In genomic region chr1:160431571-160431970, GRCh38 we compare ENCODE assay signal across 17 cellular contexts. TPM values are rescaled to one million over a fixed set of nuclear protein-coding genes. Genes with fewer than 3 reads are reported as not detected.
A peak's percentile ranks its signal among the peaks of the same experiment; 100 is the strongest.
DNase-seq lines count a peak whose midpoint lies in the region; ATAC-seq, FAIRE-seq and TF ChIP-seq lines count a peak whose summit lies in the region.
"Had no signal": no experiment of that assay in that cellular context is flagged by ENCODE, and none has a peak within 500 bp of the region (broad histone marks: within the 10 kb centered on the region; RNA-seq: fewer than 3 reads in every experiment).

No MANE protein-coding gene starts in this region.

- ATAC-seq in T-helper 17 cell, result no peak
- ATAC-seq in GM21825 (IDR thresholded peaks at IDR 0.05; ENCODE audit: unreplicated experiment), result no peak
- ATAC-seq: esophagus mucosa, HCT116, left lobe of liver had no signal

- TF ChIP-seq CTCF in hepatocyte (IDR thresholded peaks at IDR 0.05; ENCODE audit: poor library complexity), result no peak

- H3K27me3 Mint-ChIP-seq in activated naive CD4-positive, alpha-beta T cell treated with anti-CD3 and anti-CD28 coated beads, Interleukin-2, amount 10 ng/mL, durations not matched to agents 7 days and 5 days, result no peaks in the 10 kb centered on the region
- no peaks in the 10 kb centered on the region for H3K27me3 Mint-ChIP-seq in T-helper 17 cell

- no peaks in the 10 kb centered on the region for H4K20me1 ChIP-seq in hepatocyte (ENCODE audit: insufficient read depth, poor library complexity, severe bottlenecking)

- H3K36me3 ChIP-seq in effector memory CD4-positive, alpha-beta T cell (ENCODE audit: control insufficient read depth, insufficient read depth, low read length), result no peaks in the 10 kb centered on the region
- no peaks in the 10 kb centered on the region for H3K36me3 ChIP-seq in hepatocyte (replicated peaks; ENCODE audit: insufficient read depth, low read depth)
- H3K36me3 ChIP-seq: upper lobe of right lung had no signal

- WGBS in hepatocyte (ENCODE audit: low lambda C conversion rate, missing lambda C conversion rate), result 89% methylated on average over 2 of the region's 2 CpGs

- H3K79me2 ChIP-seq in hepatocyte, result no peaks in the 10 kb centered on the region

- no peak overlapping the region for H3K4me2 ChIP-seq in hepatocyte

- H3K9me3 ChIP-seq in T-helper 17 cell (ENCODE audit: control insufficient read depth, low read length, poor library complexity, severe bottlenecking), result peaks cover 2% of the 10 kb centered on the region
- no peaks in the 10 kb centered on the region for H3K9me3 ChIP-seq in effector memory CD4-positive, alpha-beta T cell (ENCODE audit: control insufficient read depth, low read length)
- no peaks in the 10 kb centered on the region for H3K9me3 ChIP-seq in hepatocyte (ENCODE audit: low read depth)
- H3K9me3 ChIP-seq: stomach, upper lobe of right lung had no signal

- CTCF ChIA-PET in activated naive CD4-positive, alpha-beta T cell treated with anti-CD3 and anti-CD28 coated beads, Interleukin-2, amount 10 ng/mL, durations not matched to agents 7 days and 5 days (lab: Charles Lee), result interaction anchor here (0.9 to 4.0 kb wide), 4 partner anchors 39 to 243 kb away, joined by 3 to 82 read pairs (median 4); no protein-coding TSS in a partner anchor

- peaks cover 35% of the 10 kb centered on the region for H3K4me1 ChIP-seq in effector memory CD4-positive, alpha-beta T cell (ENCODE audit: control insufficient read depth, insufficient read depth, low read length, poor library complexity, severe bottlenecking)
- H3K4me1 ChIP-seq in hepatocyte (ENCODE audit: insufficient read depth), result no peaks in the 10 kb centered on the region

- peaks cover 8% of the 10 kb centered on the region for H3K36me3 Mint-ChIP-seq in activated naive CD4-positive, alpha-beta T cell treated with anti-CD3 and anti-CD28 coated beads, Interleukin-2, amount 10 ng/mL, durations not matched to agents 7 days and 5 days
- no peaks in the 10 kb centered on the region for H3K36me3 Mint-ChIP-seq in T-helper 17 cell (ENCODE audit: low read depth)

- peaks cover 67% of the 10 kb centered on the region for H3K4me1 Mint-ChIP-seq in activated naive CD4-positive, alpha-beta T cell treated with anti-CD3 and anti-CD28 coated beads, Interleukin-2, amount 10 ng/mL, durations not matched to agents 7 days and 5 days
- H3K4me1 Mint-ChIP-seq in T-helper 17 cell, result peaks cover 41% of the 10 kb centered on the region

- H3K4me3 Mint-ChIP-seq in activated naive CD4-positive, alpha-beta T cell treated with anti-CD3 and anti-CD28 coated beads, Interleukin-2, amount 10 ng/mL, durations not matched to agents 7 days and 5 days, result no peak overlapping the region
- H3K4me3 Mint-ChIP-seq in T-helper 17 cell, result peak overlapping the region; percentile 26

- peak overlapping the region; percentile 7 for H3K27ac ChIP-seq in effector memory CD4-positive, alpha-beta T cell (ENCODE audit: insufficient read depth, low read length, poor library complexity, severe bottlenecking)
- H3K27ac ChIP-seq in hepatocyte, result no peak overlapping the region
- H3K27ac ChIP-seq: upper lobe of right lung had no signal

- no peaks in the 10 kb centered on the region for H3K9me2 ChIP-seq in hepatocyte (replicated peaks; ENCODE audit: insufficient read depth)

- H3K9me3 Mint-ChIP-seq in activated naive CD4-positive, alpha-beta T cell treated with anti-CD3 and anti-CD28 coated beads, Interleukin-2, amount 10 ng/mL, durations not matched to agents 7 days and 5 days, result peaks cover 19% of the 10 kb centered on the region

- no peak overlapping the region for H3K4me3 ChIP-seq in effector memory CD4-positive, alpha-beta T cell (ENCODE audit: insufficient read depth, low read depth, low read length, poor library complexity, severe bottlenecking)
- H3K4me3 ChIP-seq in hepatocyte, result no peak overlapping the region
- H3K4me3 ChIP-seq: stomach, upper lobe of right lung had no signal

- no peak overlapping the region for H2AFZ ChIP-seq in hepatocyte

- peak overlapping the region; percentile 88 for H3K27ac Mint-ChIP-seq in activated naive CD4-positive, alpha-beta T cell treated with anti-CD3 and anti-CD28 coated beads, Interleukin-2, amount 10 ng/mL, durations not matched to agents 7 days and 5 days
- H3K27ac Mint-ChIP-seq in T-helper 17 cell, result peak overlapping the region; percentile 88

- H3K27me3 ChIP-seq in effector memory CD4-positive, alpha-beta T cell (replicated peaks; ENCODE audit: control insufficient read depth, insufficient read depth, low read length, poor library complexity, severe bottlenecking), result no peaks in the 10 kb centered on the region
- peaks cover 5% of the 10 kb centered on the region for H3K27me3 ChIP-seq in hepatocyte
- H3K27me3 ChIP-seq: stomach, upper lobe of right lung had no signal

- DNase-seq in activated naive CD4-positive, alpha-beta T cell treated with anti-CD3 and anti-CD28 coated beads, Interleukin-2, amount 10 ng/mL, durations not matched to agents 7 days and 5 days, result no peak
- no peak for DNase-seq in activated naive CD4-positive, alpha-beta T cell treated with anti-CD3 and anti-CD28 coated beads, Interleukin-2, amount 50 U/mL, for 16 hours
- DNase-seq in T-helper 17 cell (no peak), frontal cortex (ENCODE audit: low spot score in 2 of 2) (no peak), SHP77 (lab: John Stamatoyannopoulos, UW) (no peak), hepatocyte (ENCODE audit: low spot score) (no peak)
- no peak for DNase-seq in effector memory CD4-positive, alpha-beta T cell
- DNase-seq: NCI-H187, NCI-H345, retina, stomach, upper lobe of right lung had no signal

- no peak for FAIRE-seq in frontal cortex (lab: Jason Lieb, UNC)

RNA-seq across cellular contexts. Expression of gene VANGL2, which starts 31.2 kb away (rescaled TPM):
- total RNA-seq in T-helper 17 cell, result not detected
- 11.0 TPM for total RNA-seq in frontal cortex
- 9.7 and 10.9 TPM in 2 replicates for total RNA-seq in hepatocyte
- polyA plus RNA-seq in hepatocyte, result 8.2 and 8.9 TPM in 2 replicates
- total RNA-seq: dermis microvascular lymphatic vessel endothelial cell had no signal

Comparison
In these comparisons a context has a peak if more than half of its experiments do, and no peak if none do; other contexts are left out.
1. RNA of gene VANGL2, which starts 31.2 kb away (total RNA-seq): 11.0 TPM in frontal cortex (single experiment) and 9.7 to 10.9 TPM in hepatocyte; not detected in T-helper 17 cell; every median in the first group is over 10 times any median in the second.